11 cellular contexts compared by ENCODE assay signal in the genomic region with DNA sequence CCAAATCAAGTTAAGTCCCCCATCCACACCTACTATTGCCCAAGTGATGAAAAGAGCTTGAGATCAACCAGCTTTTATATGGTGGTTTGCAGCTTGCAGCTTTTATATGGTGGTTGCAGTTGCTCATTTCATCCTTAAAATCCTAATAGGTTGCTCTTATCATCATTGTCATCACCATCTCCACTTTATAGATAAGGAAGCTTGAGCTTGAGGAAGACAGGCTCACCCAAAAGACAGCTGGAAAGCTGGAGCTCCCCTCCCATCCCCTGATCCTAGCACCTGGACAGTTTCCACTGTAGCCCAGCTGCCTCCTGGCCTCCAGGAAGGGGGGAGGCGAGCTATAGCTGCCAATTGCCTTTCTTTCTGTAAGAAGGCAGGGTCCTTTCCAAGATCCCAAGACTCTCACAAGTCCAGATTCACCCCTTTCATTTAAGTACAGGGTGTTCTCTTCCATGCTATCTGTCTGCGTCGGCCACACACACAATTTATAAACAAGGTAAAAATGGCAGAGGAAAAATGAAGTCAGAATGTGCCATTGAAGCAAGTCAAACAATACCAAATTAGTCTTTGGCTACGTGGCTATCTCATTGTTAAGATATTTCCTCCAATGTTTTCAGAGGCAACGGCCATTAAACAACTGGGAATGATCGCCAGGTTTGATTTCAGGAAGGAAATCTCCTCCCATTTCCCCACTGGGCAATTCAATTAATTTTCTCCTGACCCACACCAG.
DNase-seq lines count a peak whose midpoint lies in the region; ATAC-seq, FAIRE-seq and TF ChIP-seq lines count a peak whose summit lies in the region.
"Had no signal": no experiment of that assay in that cellular context is flagged by ENCODE, and none has a peak within 500 bp of the region (broad histone marks: within the 10 kb centered on the region; RNA-seq: fewer than 3 reads in every experiment).

No MANE protein-coding gene starts in this region.

- DNase-seq in AG09309 (ENCODE audit: low read depth) = peak; percentile 59
- DNase-seq in fibroblast of villous mesenchyme (ENCODE audit: low read depth) = peak; percentile 93
- peak in 4 of 5 donors; percentile 75 to 88 (median 83) for DNase-seq in ovary
- DNase-seq in NCI-H526 treated with DMSO at 0.1 percent for 48 hours (lab: John Stamatoyannopoulos, UW) = no peak
- no peak for DNase-seq in stimulated activated CD4-positive, alpha-beta T cell treated with anti-CD3 and anti-CD28 coated beads, Interleukin-1b, Interleukin-23, amount 100 ng/mL, for 48 hours
- DNase-seq in D721Med (ENCODE audit: insufficient read length, low spot score) = no peak
- DNase-seq: activated CD8-positive, alpha-beta memory T cell treated with anti-CD3 and anti-CD28 coated beads, Interleukin-2, amount 10 ng/mL, durations not matched to agents 7 days and 5 days; foreskin melanocyte; NCI-H748 treated with DMSO at 0.1 percent for 48 hours had no signal

- TF ChIP-seq EP300 in ovary (IDR thresholded peaks at IDR 0.05) = peak; percentile 70

- no peak for TF ChIP-seq CTCF in AG09309 (IDR thresholded peaks at IDR 0.05; ENCODE audit: control insufficient read depth, insufficient read depth, low read depth, low read length, missing control alignments)
- no peak for TF ChIP-seq CTCF in fibroblast of villous mesenchyme (IDR thresholded peaks at IDR 0.05; ENCODE audit: insufficient read depth, low read depth, low read length)
- TF ChIP-seq CTCF in ovary (IDR thresholded peaks at IDR 0.05) = no peak
- TF ChIP-seq CTCF in D721Med (IDR thresholded peaks at IDR 0.05; ENCODE audit: insufficient read depth, missing control alignments) = no peak

- TF ChIP-seq POLR2A in ovary (IDR thresholded peaks at IDR 0.05) = no peak

- intact Hi-C loops in ovary (cut with DNase I) = loop anchor here in 1 of 4 donors (10.0 kb wide), 1 partner anchor 57 kb away; no protein-coding TSS in a partner anchor

- H3K9me3 ChIP-seq in ovary = no peaks in the 10 kb centered on the region

- WGBS in ovary, 3 donors = 12 to 19% (median 12%) methylated on average over 6 of the region's 6 CpGs

- peak overlapping the region; percentile 62 to 87 for H3K27ac ChIP-seq in ovary

- FAIRE-seq in D721Med (lab: Jason Lieb, UNC) = no peak

- no peaks in the 10 kb centered on the region for H3K36me3 ChIP-seq in ovary

- no peak for ATAC-seq in GM18498 (IDR thresholded peaks at IDR 0.05; ENCODE audit: unreplicated experiment)

- no peaks in the 10 kb centered on the region for H3K27me3 ChIP-seq in ovary

- H3K4me1 ChIP-seq in ovary (ENCODE audit: insufficient read depth) = peaks cover 29% of the 10 kb centered on the region

- H3K4me3 ChIP-seq in AG09309 (ENCODE audit: control insufficient read depth, low read depth, low read length) (no peak overlapping the region), fibroblast of villous mesenchyme (ENCODE audit: low read depth, low read length) (no peak overlapping the region), ovary (no peak overlapping the region)

TF ChIP-seq in PFSK-1, 5 proteins besides CTCF, POLR2A, EP300 and RAD21:
- no peak for TF ChIP-seq TAF1 (IDR thresholded peaks at IDR 0.05; ENCODE audit: borderline replicate concordance, insufficient read depth, low read length)
- no peak for TF ChIP-seq FOXP2 (optimal IDR thresholded peaks at IDR 0.05; ENCODE audit: borderline replicate concordance, extremely low read depth, extremely low read length, insufficient read depth)
- peak in 1 of 2 experiments; percentile 63; a peak in 1 of 4 replicates for TF ChIP-seq REST (IDR thresholded peaks at IDR 0.05; ENCODE audit: insufficient read depth in 1 of 2, low read depth in 2 of 2, low read length in 2 of 2)
- peak; percentile 46; the same call in 1 of the 2 replicates for TF ChIP-seq POLR2AphosphoS5 (IDR thresholded peaks at IDR 0.05; ENCODE audit: low read depth, low read length)
- 0 out of 2 replicates have a peak, but pooled peaks have one; percentile 27 for TF ChIP-seq SIN3A (IDR thresholded peaks at IDR 0.05; ENCODE audit: borderline replicate concordance, insufficient read depth, low read length)

Comparison
In these comparisons a context has a peak if more than half of its experiments do, and no peak if none do; other contexts are left out.
1. DNase-seq: peak in AG09309 (single experiment), fibroblast of villous mesenchyme (single experiment) and ovary (4 of 5); none in NCI-H526 treated with DMSO at 0.1 percent for 48 hours (single experiment), stimulated activated CD4-positive, alpha-beta T cell treated with anti-CD3 and anti-CD28 coated beads, Interleukin-1b, Interleukin-23, amount 100 ng/mL, for 48 hours (single experiment) and D721Med (single experiment).